ENCODE assay signal across 8 cellular contexts in the genomic region with DNA sequence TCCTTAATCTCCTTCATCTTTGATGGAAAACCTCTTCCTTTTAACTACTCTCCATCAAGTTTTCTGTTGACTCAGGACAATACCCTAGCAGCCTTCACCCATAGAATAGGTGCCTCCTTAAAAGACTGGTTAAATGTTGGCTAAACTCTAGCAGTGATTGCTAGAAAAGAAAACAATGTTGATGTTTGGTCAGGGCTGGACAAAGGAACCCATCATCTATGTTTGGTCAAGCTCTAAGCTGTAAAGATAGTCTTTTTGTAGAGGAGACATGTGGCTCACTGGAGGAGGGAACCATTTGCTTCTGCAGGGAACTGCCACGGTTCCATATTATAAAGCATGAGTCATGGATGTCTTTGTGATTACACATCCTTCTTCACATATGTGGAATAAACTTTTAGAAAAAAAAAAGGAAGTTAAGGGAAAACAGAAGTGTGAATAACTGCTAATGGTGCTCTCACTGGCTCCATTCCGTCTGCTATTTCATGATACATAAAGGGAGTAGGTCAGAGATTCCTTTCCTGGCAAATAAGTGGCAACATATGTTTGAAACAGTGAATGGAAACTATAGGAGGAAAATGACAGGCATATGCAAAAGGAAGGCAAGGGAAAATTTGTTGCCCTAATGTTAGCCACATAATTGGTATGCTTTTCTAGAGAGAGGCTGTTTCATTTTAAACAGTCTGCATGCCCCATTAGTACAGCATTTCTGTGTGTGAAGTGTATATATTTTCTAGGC.
DNase-seq lines count a peak whose midpoint lies in the region; ATAC-seq, FAIRE-seq and TF ChIP-seq lines count a peak whose summit lies in the region.

No MANE protein-coding gene starts in this region.

- FAIRE-seq in urothelium cell line (lab: Jason Lieb, UNC): peak; percentile 84

- H3K4me3 ChIP-seq in right atrium auricular region: no peak overlapping the region
- no peak overlapping the region for H3K4me3 ChIP-seq in SJCRH30

- intact Hi-C loops in Right ventricle myocardium superior (cut with DNase I): no loop called here

- no peaks in the 10 kb centered on the region for H3K36me3 ChIP-seq in right atrium auricular region
- no peaks in the 10 kb centered on the region for H3K36me3 ChIP-seq in SJCRH30

- peak; percentile 67 for ATAC-seq in Right ventricle myocardium superior (ENCODE audit: poor library complexity)
- ATAC-seq in GM18870 (IDR thresholded peaks at IDR 0.05; ENCODE audit: unreplicated experiment): no peak

- TF ChIP-seq CTCF in right atrium auricular region (IDR thresholded peaks at IDR 0.05): no peak

- DNase-seq in Right ventricle myocardium superior (no peak), right atrium auricular region (ENCODE audit: low spot score) (no peak), SJCRH30 (peak; percentile 51 to 58), glomerular visceral epithelial cell (ENCODE audit: extremely low spot score) (peak; percentile 79), urothelium cell line (ENCODE audit: low spot score) (peak; percentile 55), NCI-H2196 (lab: John Stamatoyannopoulos, UW; ENCODE audit: unreplicated experiment) (no peak), NCI-H2227 treated with DMSO at 0.1 percent for 48 hours (lab: John Stamatoyannopoulos, UW) (no peak)

- H3K4me1 ChIP-seq in right atrium auricular region: peaks cover 0 to 6% of the 10 kb centered on the region in 2 donors
- H3K4me1 ChIP-seq in SJCRH30: peaks cover 30% of the 10 kb centered on the region

- no peaks in the 10 kb centered on the region for H3K27me3 ChIP-seq in right atrium auricular region
- H3K27me3 ChIP-seq in SJCRH30: no peaks in the 10 kb centered on the region

- H3K27ac ChIP-seq in right atrium auricular region (no peak overlapping the region), SJCRH30 (peak overlapping the region; percentile 69)

- H3K9me3 ChIP-seq in right atrium auricular region (no peaks in the 10 kb centered on the region), SJCRH30 (replicated peaks) (no peaks in the 10 kb centered on the region)

Comparison
In these comparisons a context has a peak if more than half of its experiments do, and no peak if none do; other contexts are left out.
1. DNase-seq: peak in SJCRH30 (2 of 2), glomerular visceral epithelial cell (single experiment) and urothelium cell line (single experiment); none in Right ventricle myocardium superior (single experiment), right atrium auricular region (single experiment), NCI-H2196 (single experiment) and NCI-H2227 treated with DMSO at 0.1 percent for 48 hours (single experiment).